In genomic region chr1:110495926-110496600, GRCh38 we compare ENCODE assay signal across 1 cellular context.
TF ChIP-seq lines count a peak whose summit lies in the region.

No MANE protein-coding gene starts in this region.

TF ChIP-seq in HepG2, 621 proteins besides CTCF, POLR2A, EP300 and RAD21 (continued from another document):
- TF ChIP-seq PAXIP1 (CRISPR knock-in tag; conservative IDR thresholded peaks at IDR 0.05) (no peak), PCBP2 (optimal IDR thresholded peaks at IDR 0.05; ENCODE audit: low read depth, low read length, poor library complexity, severe bottlenecking) (no peak), ELK4 (CRISPR knock-in tag; IDR thresholded peaks at IDR 0.05; ENCODE audit: borderline replicate concordance) (no peak), RFX1 (IDR thresholded peaks at IDR 0.05) (no peak), GMEB2 (CRISPR knock-in tag; IDR thresholded peaks at IDR 0.05; ENCODE audit: low read depth) (no peak), HNF1B (CRISPR knock-in tag; IDR thresholded peaks at IDR 0.05) (no peak), EEA1 (CRISPR knock-in tag; IDR thresholded peaks at IDR 0.05; ENCODE audit: borderline replicate concordance) (no peak), FOXK1 (CRISPR knock-in tag; IDR thresholded peaks at IDR 0.05; ENCODE audit: borderline replicate concordance, low read depth) (peak; percentile 65; the same call in 1 of the 2 replicates), THYN1 (CRISPR knock-in tag; IDR thresholded peaks at IDR 0.05; ENCODE audit: borderline replicate concordance, low read depth) (no peak), GZF1 (CRISPR knock-in tag; IDR thresholded peaks at IDR 0.05) (no peak), ZNF276 (CRISPR knock-in tag; IDR thresholded peaks at IDR 0.05; ENCODE audit: low read depth) (no peak), CBX1 (IDR thresholded peaks at IDR 0.05; ENCODE audit: low read depth) (no peak), MBD4 (IDR thresholded peaks at IDR 0.05; ENCODE audit: borderline replicate concordance, low read length) (no peak), XRCC5 (optimal IDR thresholded peaks at IDR 0.05; ENCODE audit: low read length) (peak; percentile 50), NCOA5 (CRISPR knock-in tag; IDR thresholded peaks at IDR 0.05) (no peak), U2AF2 (IDR thresholded peaks at IDR 0.05; ENCODE audit: low read depth, low read length) (no peak), MAX (IDR thresholded peaks at IDR 0.05) (no peak), CEBPG (CRISPR knock-in tag; IDR thresholded peaks at IDR 0.05) (no peak), ZNF839 (CRISPR knock-in tag; IDR thresholded peaks at IDR 0.05; ENCODE audit: borderline replicate concordance) (no peak), NR1H2 (CRISPR knock-in tag; IDR thresholded peaks at IDR 0.05; ENCODE audit: borderline replicate concordance, low read depth) (no peak), ZBTB4 (CRISPR knock-in tag; IDR thresholded peaks at IDR 0.05; ENCODE audit: borderline replicate concordance) (no peak), ZNF121 (CRISPR knock-in tag; IDR thresholded peaks at IDR 0.05) (no peak), TEAD2 (CRISPR knock-in tag; IDR thresholded peaks at IDR 0.05) (no peak), ZNF253 (CRISPR knock-in tag; IDR thresholded peaks at IDR 0.05; ENCODE audit: borderline replicate concordance) (no peak), GTF3A (CRISPR knock-in tag; conservative IDR thresholded peaks at IDR 0.05) (no peak), ZSCAN31 (CRISPR knock-in tag; IDR thresholded peaks at IDR 0.05; ENCODE audit: low read depth) (no peak), NFYB (CRISPR knock-in tag; IDR thresholded peaks at IDR 0.05) (no peak), NR2F2 (IDR thresholded peaks at IDR 0.05; ENCODE audit: borderline replicate concordance, low read depth) (no peak), HNRNPLL (IDR thresholded peaks at IDR 0.05; ENCODE audit: low read depth, low read length, poor library complexity, severe bottlenecking) (no peak), WIZ (CRISPR knock-in tag; IDR thresholded peaks at IDR 0.05) (no peak), ZBTB14 (CRISPR knock-in tag; IDR thresholded peaks at IDR 0.05) (no peak), NRL (CRISPR knock-in tag; IDR thresholded peaks at IDR 0.05; ENCODE audit: borderline replicate concordance) (no peak), FOXK2 (IDR thresholded peaks at IDR 0.05) (0 out of 2 replicates have a peak, but pooled peaks have one; percentile 10)
